Comparison of ENCODE assay signal across 2 cellular contexts in the genomic region with DNA sequence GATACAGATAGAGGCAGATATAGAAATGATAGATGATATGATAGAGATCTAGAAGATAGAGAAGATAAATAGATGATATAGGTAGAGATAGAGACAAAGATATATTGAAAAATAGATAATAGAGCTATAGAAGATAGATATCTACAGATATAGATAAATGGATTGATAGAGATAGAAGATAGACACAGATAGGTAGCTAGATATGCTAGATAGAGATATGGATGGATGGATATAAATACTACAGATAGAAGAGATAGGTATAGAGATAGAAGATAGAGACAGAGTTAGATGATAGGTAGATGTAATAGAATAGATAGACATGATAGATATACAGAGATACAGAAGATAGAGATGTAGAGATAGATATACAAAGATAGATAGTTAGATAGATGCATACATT.
TF ChIP-seq lines count a peak whose summit lies in the region.

No MANE protein-coding gene starts in this region.

TF ChIP-seq in HEK293T, 16 proteins besides CTCF, POLR2A, EP300 and RAD21:
- TF ChIP-seq BHLHE40 (IDR thresholded peaks at IDR 0.05; ENCODE audit: borderline replicate concordance), result no peak
- no peak; the same call in 1 of the 2 replicates for TF ChIP-seq FOXK2 (IDR thresholded peaks at IDR 0.05)
- TF ChIP-seq CTBP1 (IDR thresholded peaks at IDR 0.05; ENCODE audit: borderline replicate concordance), result 0 out of 2 replicates have a peak, but pooled peaks have one; percentile 6
- 0 out of 2 replicates have a peak, but pooled peaks have one; percentile 16 for TF ChIP-seq L3MBTL2 (conservative IDR thresholded peaks at IDR 0.05)

TF ChIP-seq in K562, 482 proteins besides CTCF, POLR2A, EP300 and RAD21:
- no peak for TF ChIP-seq ZNF398 (CRISPR knock-in tag; IDR thresholded peaks at IDR 0.05)
- TF ChIP-seq, protein P1, sequence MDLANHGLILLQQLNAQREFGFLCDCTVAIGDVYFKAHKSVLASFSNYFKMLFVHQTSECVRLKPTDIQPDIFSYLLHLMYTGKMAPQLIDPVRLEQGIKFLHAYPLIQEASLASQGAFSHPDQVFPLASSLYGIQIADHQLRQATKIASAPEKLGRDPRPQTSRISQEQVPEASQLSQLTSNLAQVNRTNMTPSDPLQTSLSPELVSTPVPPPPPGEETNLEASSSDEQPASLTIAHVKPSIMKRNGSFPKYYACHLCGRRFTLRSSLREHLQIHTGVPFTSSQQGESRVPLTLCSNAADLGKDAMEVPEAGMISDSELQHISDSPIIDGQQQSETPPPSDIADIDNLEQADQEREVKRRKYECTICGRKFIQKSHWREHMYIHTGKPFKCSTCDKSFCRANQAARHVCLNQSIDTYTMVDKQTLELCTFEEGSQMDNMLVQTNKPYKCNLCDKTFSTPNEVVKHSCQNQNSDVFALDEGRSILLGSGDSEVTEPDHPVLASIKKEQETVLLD (IDR thresholded peaks at IDR 0.05), result peak; percentile 67; the same call in 1 of the 2 replicates
- TF ChIP-seq HDAC1 (IDR thresholded peaks at IDR 0.05), result no peak
- TF ChIP-seq NCOA2 (IDR thresholded peaks at IDR 0.05; ENCODE audit: partially characterized antibody in 2 of 2), result peak in 1 of 2 experiments; percentile 45
- peak; percentile 80 for TF ChIP-seq CREBBP (IDR thresholded peaks at IDR 0.05; ENCODE audit: low read depth, low read length)
- no peak for TF ChIP-seq E2F3 (CRISPR knock-in tag; IDR thresholded peaks at IDR 0.05)
- no peak for TF ChIP-seq HEY1 (CRISPR knock-in tag; IDR thresholded peaks at IDR 0.05; ENCODE audit: borderline replicate concordance)
- TF ChIP-seq XRCC3 (IDR thresholded peaks at IDR 0.05), result 0 out of 2 replicates have a peak, but pooled peaks have one; percentile 12
- no peak for TF ChIP-seq POLR2H (tag; IDR thresholded peaks at IDR 0.05; ENCODE audit: low read depth)
- TF ChIP-seq RCOR1 (IDR thresholded peaks at IDR 0.05; ENCODE audit: borderline replicate concordance in 1 of 2, low read depth in 2 of 2, low read length in 2 of 2), result no peak
- TF ChIP-seq BRCA1 (IDR thresholded peaks at IDR 0.05), result peak; percentile 94; the same call in 1 of the 2 replicates
- no peak for TF ChIP-seq BRCA1 (CRISPR knock-in tag; IDR thresholded peaks at IDR 0.05)
- no peak for TF ChIP-seq TBP (optimal IDR thresholded peaks at IDR 0.05; ENCODE audit: low read depth, low read length)
